ENCODE assay signal across 1 cellular context in the genomic region with DNA sequence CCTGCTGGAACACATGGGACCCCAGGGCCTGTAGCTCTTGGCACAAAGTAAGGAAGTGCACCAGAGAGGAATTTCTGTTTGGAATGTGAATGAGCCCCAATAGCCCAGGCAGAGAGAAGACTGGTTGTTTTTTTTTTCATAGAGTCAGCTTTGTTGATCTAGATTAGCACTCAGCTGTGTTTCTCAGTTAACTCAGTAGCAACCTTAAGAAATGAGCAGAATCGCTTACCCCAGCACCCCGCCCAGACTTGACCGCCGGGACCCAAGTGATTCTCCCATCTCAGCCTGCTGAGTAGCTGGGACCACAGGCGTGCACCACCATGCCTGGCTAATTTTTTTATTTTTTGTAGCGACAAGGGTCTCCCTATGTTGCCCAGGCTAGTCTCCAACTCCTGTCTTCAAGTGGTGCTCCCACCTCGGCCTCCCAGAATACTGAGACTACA.
TF ChIP-seq lines count a peak whose summit lies in the region.

No MANE protein-coding gene starts in this region.

TF ChIP-seq in HEK293, 187 proteins besides CTCF, POLR2A, EP300 and RAD21 (continued from another document):
- TF ChIP-seq ZNF121 (tag by site-specific recombination; IDR thresholded peaks at IDR 0.05), result 0 out of 2 replicates have a peak, but pooled peaks have one; percentile 15
- TF ChIP-seq, protein P1, sequence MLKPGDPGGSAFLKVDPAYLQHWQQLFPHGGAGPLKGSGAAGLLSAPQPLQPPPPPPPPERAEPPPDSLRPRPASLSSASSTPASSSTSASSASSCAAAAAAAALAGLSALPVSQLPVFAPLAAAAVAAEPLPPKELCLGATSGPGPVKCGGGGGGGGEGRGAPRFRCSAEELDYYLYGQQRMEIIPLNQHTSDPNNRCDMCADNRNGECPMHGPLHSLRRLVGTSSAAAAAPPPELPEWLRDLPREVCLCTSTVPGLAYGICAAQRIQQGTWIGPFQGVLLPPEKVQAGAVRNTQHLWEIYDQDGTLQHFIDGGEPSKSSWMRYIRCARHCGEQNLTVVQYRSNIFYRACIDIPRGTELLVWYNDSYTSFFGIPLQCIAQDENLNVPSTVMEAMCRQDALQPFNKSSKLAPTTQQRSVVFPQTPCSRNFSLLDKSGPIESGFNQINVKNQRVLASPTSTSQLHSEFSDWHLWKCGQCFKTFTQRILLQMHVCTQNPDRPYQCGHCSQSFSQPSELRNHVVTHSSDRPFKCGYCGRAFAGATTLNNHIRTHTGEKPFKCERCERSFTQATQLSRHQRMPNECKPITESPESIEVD (tag by site-specific recombination; IDR thresholded peaks at IDR 0.05), result 0 out of 2 replicates have a peak, but pooled peaks have one; percentile 9
- TF ChIP-seq KLF10 (tag by site-specific recombination; IDR thresholded peaks at IDR 0.05), result no peak
- TF ChIP-seq ZNF292 (tag by site-specific recombination; IDR thresholded peaks at IDR 0.05; ENCODE audit: borderline replicate concordance, low read depth), result no peak
